ENCODE assay signal across 30 cellular contexts in genomic region chr14:50213795-50214194, GRCh38.
"Had no signal": no experiment of that assay in that cellular context is flagged by ENCODE, and none has a peak within 500 bp of the region (broad histone marks: within the 10 kb centered on the region; RNA-seq: fewer than 3 reads in every experiment).

No MANE protein-coding gene starts in this region.

- H3K4me3 ChIP-seq: neural progenitor cell, ovary, psoas muscle, skin epidermis, smooth muscle cell, spleen, stomach, thoracic aorta, thyroid gland, tibial nerve, upper lobe of left lung, vagina had no signal

- DNase-seq: natural killer cell; occipital lobe; ovary; posterior cingulate gyrus; psoas muscle; right cardiac atrium; spleen; stimulated activated CD4-positive, alpha-beta T cell treated with anti-CD3 and anti-CD28 coated beads, Interleukin-12 subunit alpha, Interleukin-12 subunit beta, amount 100 ng/mL, for 4 hours; stimulated activated CD4-positive, alpha-beta T cell treated with anti-CD3 and anti-CD28 coated beads, Interleukin-1b, Interleukin-23, amount 100 ng/mL, for 48 hours; stimulated activated CD4-positive, alpha-beta T cell treated with anti-CD3 and anti-CD28 coated beads, Interleukin-4, amount 100 ng/mL, for 1 hour; stimulated activated CD4-positive, alpha-beta T cell treated with anti-CD3 and anti-CD28 coated beads, Interleukin-4, amount 100 ng/mL, for 4 hours; stimulated activated CD8-positive, alpha-beta memory T cell treated with anti-CD3 and anti-CD28 coated beads, Interleukin-4, amount 100 ng/mL, for 48 hours; stimulated activated naive CD4-positive, alpha-beta T cell; stomach; thyroid gland; trophoblast cell; upper lobe of left lung had no signal

- H3K9ac ChIP-seq: neural progenitor cell, parathyroid adenoma had no signal

- H3K4me3 Mint-ChIP-seq: natural killer cell; nephron; neural progenitor cell; stimulated activated memory B cell treated with anti-CD40 and anti-IgM and Interleukin-4, amounts not matched to agents 10 μg/mL and 1 μg/mL and 100 μg/mL, for 72 hours; stimulated activated naive CD8-positive, alpha-beta T cell treated with anti-CD3 and anti-CD28 coated beads, Interleukin-15, Interleukin-2, amounts not matched to agents 100 ng/mL and 50 ng/mL, for 24 hours had no signal

- FAIRE-seq: urothelium cell line had no signal

- H3K4me1 ChIP-seq: neural progenitor cell, parathyroid adenoma had no signal

- H3K4me2 ChIP-seq: neural progenitor cell, smooth muscle cell had no signal

- H2AFZ ChIP-seq: neural progenitor cell, parathyroid adenoma had no signal

- H3K36me3 ChIP-seq: ovary, thoracic aorta, thyroid gland, tibial nerve, upper lobe of left lung, vagina had no signal

- H3K27me3 Mint-ChIP-seq: progenitor cell of endocrine pancreas; stimulated activated memory B cell treated with anti-CD40 and anti-IgM and Interleukin-4, amounts not matched to agents 10 μg/mL and 1 μg/mL and 100 μg/mL, for 72 hours; stimulated activated naive CD8-positive, alpha-beta T cell treated with anti-CD3 and anti-CD28 coated beads, Interleukin-15, Interleukin-2, amounts not matched to agents 100 ng/mL and 50 ng/mL, for 24 hours had no signal

- H3K27ac ChIP-seq: neural progenitor cell, ovary, parathyroid adenoma, stomach, thoracic aorta, thyroid gland, tibial nerve, upper lobe of left lung, vagina had no signal

- H3K9me3 Mint-ChIP-seq: natural killer cell; nephron; stimulated activated memory B cell treated with anti-CD40 and anti-IgM and Interleukin-4, amounts not matched to agents 10 μg/mL and 1 μg/mL and 100 μg/mL, for 72 hours; stimulated activated naive CD8-positive, alpha-beta T cell treated with anti-CD3 and anti-CD28 coated beads, Interleukin-15, Interleukin-2, amounts not matched to agents 100 ng/mL and 50 ng/mL, for 24 hours had no signal

- H3K27me3 ChIP-seq: neural progenitor cell, ovary, spleen, stomach, thyroid gland, tibial nerve, upper lobe of left lung, vagina had no signal

- H3K9me3 ChIP-seq: ovary, psoas muscle, spleen, stomach, thoracic aorta, thyroid gland, tibial nerve, upper lobe of left lung, vagina had no signal

- H3K36me3 Mint-ChIP-seq: natural killer cell had no signal

- ATAC-seq: natural killer cell; psoas muscle; right cardiac atrium; sciatic nerve; stimulated activated memory B cell treated with anti-CD40 and anti-IgM and Interleukin-4, amounts not matched to agents 10 μg/mL and 1 μg/mL and 100 μg/mL, for 72 hours had no signal

- H3K27ac Mint-ChIP-seq: neural progenitor cell; progenitor cell of endocrine pancreas; stimulated activated memory B cell treated with anti-CD40 and anti-IgM and Interleukin-4, amounts not matched to agents 10 μg/mL and 1 μg/mL and 100 μg/mL, for 72 hours; stimulated activated naive CD8-positive, alpha-beta T cell treated with anti-CD3 and anti-CD28 coated beads, Interleukin-15, Interleukin-2, amounts not matched to agents 100 ng/mL and 50 ng/mL, for 24 hours had no signal

- H3K4me1 Mint-ChIP-seq: neural progenitor cell had no signal
